1 cellular context compared by ENCODE assay signal in genomic region chr2:58240938-58241755, GRCh38.
A peak's percentile ranks its signal among the peaks of the same experiment; 100 is the strongest.
TF ChIP-seq lines count a peak whose summit lies in the region.

Gene FANCL, minus strand, starts transcription at chr2:58241325. Its CDS starts 12 bp downstream, at chr2:58241313.

TF ChIP-seq in WTC11, 78 proteins besides CTCF, POLR2A, EP300 and RAD21 (continued from another document):
- TF ChIP-seq, protein P1, sequence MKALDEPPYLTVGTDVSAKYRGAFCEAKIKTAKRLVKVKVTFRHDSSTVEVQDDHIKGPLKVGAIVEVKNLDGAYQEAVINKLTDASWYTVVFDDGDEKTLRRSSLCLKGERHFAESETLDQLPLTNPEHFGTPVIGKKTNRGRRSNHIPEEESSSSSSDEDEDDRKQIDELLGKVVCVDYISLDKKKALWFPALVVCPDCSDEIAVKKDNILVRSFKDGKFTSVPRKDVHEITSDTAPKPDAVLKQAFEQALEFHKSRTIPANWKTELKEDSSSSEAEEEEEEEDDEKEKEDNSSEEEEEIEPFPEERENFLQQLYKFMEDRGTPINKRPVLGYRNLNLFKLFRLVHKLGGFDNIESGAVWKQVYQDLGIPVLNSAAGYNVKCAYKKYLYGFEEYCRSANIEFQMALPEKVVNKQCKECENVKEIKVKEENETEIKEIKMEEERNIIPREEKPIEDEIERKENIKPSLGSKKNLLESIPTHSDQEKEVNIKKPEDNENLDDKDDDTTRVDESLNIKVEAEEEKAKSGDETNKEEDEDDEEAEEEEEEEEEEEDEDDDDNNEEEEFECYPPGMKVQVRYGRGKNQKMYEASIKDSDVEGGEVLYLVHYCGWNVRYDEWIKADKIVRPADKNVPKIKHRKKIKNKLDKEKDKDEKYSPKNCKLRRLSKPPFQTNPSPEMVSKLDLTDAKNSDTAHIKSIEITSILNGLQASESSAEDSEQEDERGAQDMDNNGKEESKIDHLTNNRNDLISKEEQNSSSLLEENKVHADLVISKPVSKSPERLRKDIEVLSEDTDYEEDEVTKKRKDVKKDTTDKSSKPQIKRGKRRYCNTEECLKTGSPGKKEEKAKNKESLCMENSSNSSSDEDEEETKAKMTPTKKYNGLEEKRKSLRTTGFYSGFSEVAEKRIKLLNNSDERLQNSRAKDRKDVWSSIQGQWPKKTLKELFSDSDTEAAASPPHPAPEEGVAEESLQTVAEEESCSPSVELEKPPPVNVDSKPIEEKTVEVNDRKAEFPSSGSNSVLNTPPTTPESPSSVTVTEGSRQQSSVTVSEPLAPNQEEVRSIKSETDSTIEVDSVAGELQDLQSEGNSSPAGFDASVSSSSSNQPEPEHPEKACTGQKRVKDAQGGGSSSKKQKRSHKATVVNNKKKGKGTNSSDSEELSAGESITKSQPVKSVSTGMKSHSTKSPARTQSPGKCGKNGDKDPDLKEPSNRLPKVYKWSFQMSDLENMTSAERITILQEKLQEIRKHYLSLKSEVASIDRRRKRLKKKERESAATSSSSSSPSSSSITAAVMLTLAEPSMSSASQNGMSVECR (CRISPR knock-in tag; IDR thresholded peaks at IDR 0.05; ENCODE audit: borderline replicate concordance): peak; percentile 78; the same call in 1 of the 2 replicates
- TF ChIP-seq SP1 (CRISPR knock-in tag; conservative IDR thresholded peaks at IDR 0.05) (peak; percentile 83), HMGA2 (CRISPR knock-in tag; IDR thresholded peaks at IDR 0.05) (0 out of 2 replicates have a peak, but pooled peaks have one; percentile 9), GABPB1 (CRISPR knock-in tag; IDR thresholded peaks at IDR 0.05) (peak; percentile 85), SMAD3 (CRISPR knock-in tag; IDR thresholded peaks at IDR 0.05; ENCODE audit: borderline replicate concordance) (no peak), FOXP4 (CRISPR knock-in tag; IDR thresholded peaks at IDR 0.05) (peak; percentile 46; the same call in 1 of the 2 replicates), STAT6 (CRISPR knock-in tag; conservative IDR thresholded peaks at IDR 0.05; ENCODE audit: low read depth) (no peak), NR3C1 (CRISPR knock-in tag; conservative IDR thresholded peaks at IDR 0.05; ENCODE audit: low read depth) (no peak), NFATC4 (CRISPR knock-in tag; IDR thresholded peaks at IDR 0.05) (no peak)
- TF ChIP-seq, protein P2, sequence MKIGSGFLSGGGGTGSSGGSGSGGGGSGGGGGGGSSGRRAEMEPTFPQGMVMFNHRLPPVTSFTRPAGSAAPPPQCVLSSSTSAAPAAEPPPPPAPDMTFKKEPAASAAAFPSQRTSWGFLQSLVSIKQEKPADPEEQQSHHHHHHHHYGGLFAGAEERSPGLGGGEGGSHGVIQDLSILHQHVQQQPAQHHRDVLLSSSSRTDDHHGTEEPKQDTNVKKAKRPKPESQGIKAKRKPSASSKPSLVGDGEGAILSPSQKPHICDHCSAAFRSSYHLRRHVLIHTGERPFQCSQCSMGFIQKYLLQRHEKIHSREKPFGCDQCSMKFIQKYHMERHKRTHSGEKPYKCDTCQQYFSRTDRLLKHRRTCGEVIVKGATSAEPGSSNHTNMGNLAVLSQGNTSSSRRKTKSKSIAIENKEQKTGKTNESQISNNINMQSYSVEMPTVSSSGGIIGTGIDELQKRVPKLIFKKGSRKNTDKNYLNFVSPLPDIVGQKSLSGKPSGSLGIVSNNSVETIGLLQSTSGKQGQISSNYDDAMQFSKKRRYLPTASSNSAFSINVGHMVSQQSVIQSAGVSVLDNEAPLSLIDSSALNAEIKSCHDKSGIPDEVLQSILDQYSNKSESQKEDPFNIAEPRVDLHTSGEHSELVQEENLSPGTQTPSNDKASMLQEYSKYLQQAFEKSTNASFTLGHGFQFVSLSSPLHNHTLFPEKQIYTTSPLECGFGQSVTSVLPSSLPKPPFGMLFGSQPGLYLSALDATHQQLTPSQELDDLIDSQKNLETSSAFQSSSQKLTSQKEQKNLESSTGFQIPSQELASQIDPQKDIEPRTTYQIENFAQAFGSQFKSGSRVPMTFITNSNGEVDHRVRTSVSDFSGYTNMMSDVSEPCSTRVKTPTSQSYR (CRISPR knock-in tag; IDR thresholded peaks at IDR 0.05): 0 out of 2 replicates have a peak, but pooled peaks have one; percentile 21
- TF ChIP-seq, protein P3, sequence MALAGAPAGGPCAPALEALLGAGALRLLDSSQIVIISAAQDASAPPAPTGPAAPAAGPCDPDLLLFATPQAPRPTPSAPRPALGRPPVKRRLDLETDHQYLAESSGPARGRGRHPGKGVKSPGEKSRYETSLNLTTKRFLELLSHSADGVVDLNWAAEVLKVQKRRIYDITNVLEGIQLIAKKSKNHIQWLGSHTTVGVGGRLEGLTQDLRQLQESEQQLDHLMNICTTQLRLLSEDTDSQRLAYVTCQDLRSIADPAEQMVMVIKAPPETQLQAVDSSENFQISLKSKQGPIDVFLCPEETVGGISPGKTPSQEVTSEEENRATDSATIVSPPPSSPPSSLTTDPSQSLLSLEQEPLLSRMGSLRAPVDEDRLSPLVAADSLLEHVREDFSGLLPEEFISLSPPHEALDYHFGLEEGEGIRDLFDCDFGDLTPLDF (CRISPR knock-in tag; IDR thresholded peaks at IDR 0.05): peak; percentile 85
- TF ChIP-seq, protein P4, sequence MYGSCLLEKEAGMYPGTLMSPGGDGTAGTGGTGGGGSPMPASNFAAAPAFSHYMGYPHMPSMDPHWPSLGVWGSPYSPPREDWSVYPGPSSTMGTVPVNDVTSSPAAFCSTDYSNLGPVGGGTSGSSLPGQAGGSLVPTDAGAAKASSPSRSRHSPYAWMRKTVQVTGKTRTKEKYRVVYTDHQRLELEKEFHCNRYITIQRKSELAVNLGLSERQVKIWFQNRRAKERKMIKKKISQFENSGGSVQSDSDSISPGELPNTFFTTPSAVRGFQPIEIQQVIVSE (CRISPR knock-in tag; IDR thresholded peaks at IDR 0.05; ENCODE audit: borderline replicate concordance): no peak
- TF ChIP-seq, protein P5, sequence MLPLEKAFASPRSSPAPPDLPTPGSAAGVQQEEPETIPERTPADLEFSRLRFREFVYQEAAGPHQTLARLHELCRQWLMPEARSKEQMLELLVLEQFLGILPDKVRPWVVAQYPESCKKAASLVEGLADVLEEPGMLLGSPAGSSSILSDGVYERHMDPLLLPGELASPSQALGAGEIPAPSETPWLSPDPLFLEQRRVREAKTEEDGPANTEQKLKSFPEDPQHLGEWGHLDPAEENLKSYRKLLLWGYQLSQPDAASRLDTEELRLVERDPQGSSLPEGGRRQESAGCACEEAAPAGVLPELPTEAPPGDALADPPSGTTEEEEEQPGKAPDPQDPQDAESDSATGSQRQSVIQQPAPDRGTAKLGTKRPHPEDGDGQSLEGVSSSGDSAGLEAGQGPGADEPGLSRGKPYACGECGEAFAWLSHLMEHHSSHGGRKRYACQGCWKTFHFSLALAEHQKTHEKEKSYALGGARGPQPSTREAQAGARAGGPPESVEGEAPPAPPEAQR (CRISPR knock-in tag; IDR thresholded peaks at IDR 0.05): no peak
TF ChIP-seq in WTC11: peak in this region for 22.
